ENCODE assay signal across 14 cellular contexts in genomic region chr4:63528592-63528991, GRCh38.
DNase-seq lines count a peak whose midpoint lies in the region; TF ChIP-seq lines count a peak whose summit lies in the region.
"Had no signal": no experiment of that assay in that cellular context is flagged by ENCODE, and none has a peak within 500 bp of the region (broad histone marks: within the 10 kb centered on the region; RNA-seq: fewer than 3 reads in every experiment).

No MANE protein-coding gene starts in this region.

- H3K27me3 ChIP-seq in OCI-LY3 (ENCODE audit: low read depth, low read length), result no peaks in the 10 kb centered on the region
- H3K27me3 ChIP-seq in adrenal gland, result no peaks in the 10 kb centered on the region
- H3K27me3 ChIP-seq: BLaER1, brain microvascular endothelial cell, sigmoid colon had no signal

- H3K4me1 Mint-ChIP-seq in activated naive CD8-positive, alpha-beta T cell treated with anti-CD3 and anti-CD28 coated beads for 36 hours, result no peaks in the 10 kb centered on the region
- H3K4me1 Mint-ChIP-seq: naive thymus-derived CD4-positive, alpha-beta T cell had no signal

- no peaks in the 10 kb centered on the region for H3K79me2 ChIP-seq in OCI-LY3 (ENCODE audit: low read length)

- H4K20me1 ChIP-seq in OCI-LY3 (ENCODE audit: insufficient read depth, low read length), result no peaks in the 10 kb centered on the region
- H4K20me1 ChIP-seq: BLaER1 had no signal

- no peaks in the 10 kb centered on the region for H3K27me3 Mint-ChIP-seq in activated naive CD8-positive, alpha-beta T cell treated with anti-CD3 and anti-CD28 coated beads for 36 hours
- H3K27me3 Mint-ChIP-seq: naive thymus-derived CD4-positive, alpha-beta T cell had no signal

- H3K36me3 ChIP-seq in OCI-LY3 (replicated peaks; ENCODE audit: low read depth, low read length) (no peaks in the 10 kb centered on the region), adrenal gland (replicated peaks in 1 of 2) (no peaks in the 10 kb centered on the region)
- H3K36me3 ChIP-seq: BLaER1, brain microvascular endothelial cell, sigmoid colon had no signal

- no peak overlapping the region for H3K4me3 Mint-ChIP-seq in activated naive CD8-positive, alpha-beta T cell treated with anti-CD3 and anti-CD28 coated beads for 36 hours
- H3K4me3 Mint-ChIP-seq: naive thymus-derived CD4-positive, alpha-beta T cell had no signal

- H2AFZ ChIP-seq in OCI-LY3 (ENCODE audit: low read depth, low read length), result peak overlapping the region; percentile 67; the same call in 1 of the 2 replicates

- H3K27ac ChIP-seq in OCI-LY3 (ENCODE audit: low read length) (no peak overlapping the region), adrenal gland (no peak overlapping the region)
- H3K27ac ChIP-seq: BLaER1, brain microvascular endothelial cell, sigmoid colon had no signal

- H3K9me3 ChIP-seq in OCI-LY3 (ENCODE audit: insufficient read depth, low read length) (no peaks in the 10 kb centered on the region), adrenal gland (replicated peaks in 1 of 3) (peaks cover 0 to 4% (median 0%) of the 10 kb centered on the region in 3 donors)
- H3K9me3 ChIP-seq: BLaER1, sigmoid colon had no signal

- WGBS in adrenal gland, 4 donors, result 27 to 40% (median 32%) methylated on average over 1 of the region's 1 CpG

- H3K4me3 ChIP-seq in OCI-LY3 (ENCODE audit: low read length), result no peak overlapping the region
- no peak overlapping the region for H3K4me3 ChIP-seq in epithelial cell of proximal tubule (ENCODE audit: low read depth, low read length)
- H3K4me3 ChIP-seq in adrenal gland, result no peak overlapping the region
- H3K4me3 ChIP-seq: BLaER1, sigmoid colon had no signal

- peak; percentile 63 for TF ChIP-seq CTCF in OCI-LY3 (IDR thresholded peaks at IDR 0.05; ENCODE audit: low read depth, low read length)
- TF ChIP-seq CTCF in epithelial cell of proximal tubule (conservative IDR thresholded peaks at IDR 0.05; ENCODE audit: low read depth, low read length), result peak; percentile 33
- peak in 1 of 6 experiments; percentile 18 for TF ChIP-seq CTCF in adrenal gland (IDR thresholded peaks at IDR 0.05)

- TF ChIP-seq POLR2A in adrenal gland (IDR thresholded peaks at IDR 0.05), result no peak

- no peak overlapping the region; the same call in 1 of the 2 replicates for H3K9ac ChIP-seq in OCI-LY3 (ENCODE audit: low read length)
- H3K9ac ChIP-seq: BLaER1 had no signal

- H3K9me3 Mint-ChIP-seq in activated naive CD8-positive, alpha-beta T cell treated with anti-CD3 and anti-CD28 coated beads for 36 hours, result no peaks in the 10 kb centered on the region

- DNase-seq in COLO829 (ENCODE audit: low spot score), result peak; percentile 13
- peak; percentile 20 for DNase-seq in HT-29 (ENCODE audit: low spot score)
- DNase-seq in epithelial cell of proximal tubule (ENCODE audit: low read depth), result no peak
- no peak for DNase-seq in NCI-H2081 treated with DMSO at 0.1 percent for 48 hours (lab: John Stamatoyannopoulos, UW)
- no peak for DNase-seq in activated naive CD8-positive, alpha-beta T cell treated with anti-CD3 and anti-CD28 coated beads for 36 hours
- no peak for DNase-seq in adrenal gland
- no peak for DNase-seq in OCI-M2 (lab: John Stamatoyannopoulos, UW; ENCODE audit: unreplicated experiment)
- DNase-seq: activated CD4-positive, alpha-beta T cell treated with anti-CD3 and anti-CD28 coated beads for 4 hours; brain microvascular endothelial cell; glutamatergic neuron; naive thymus-derived CD4-positive, alpha-beta T cell; sigmoid colon had no signal

- H3K27ac Mint-ChIP-seq in activated naive CD8-positive, alpha-beta T cell treated with anti-CD3 and anti-CD28 coated beads for 36 hours, result no peak overlapping the region
- H3K27ac Mint-ChIP-seq: naive thymus-derived CD4-positive, alpha-beta T cell had no signal

- no peaks in the 10 kb centered on the region; the same call in 1 of the 2 replicates for H3K4me1 ChIP-seq in OCI-LY3 (ENCODE audit: low read length)
- no peaks in the 10 kb centered on the region for H3K4me1 ChIP-seq in adrenal gland (replicated peaks in 1 of 2)
- H3K4me1 ChIP-seq: BLaER1, sigmoid colon had no signal

- H3K36me3 Mint-ChIP-seq in activated naive CD8-positive, alpha-beta T cell treated with anti-CD3 and anti-CD28 coated beads for 36 hours, result no peaks in the 10 kb centered on the region
- H3K36me3 Mint-ChIP-seq: naive thymus-derived CD4-positive, alpha-beta T cell had no signal

- peak overlapping the region; percentile 41 for H3K4me2 ChIP-seq in OCI-LY3 (ENCODE audit: low read length)
- H3K4me2 ChIP-seq: BLaER1 had no signal

- intact Hi-C loops in adrenal gland (cut with DNase I), result no loop called here

Comparison
In these comparisons a context has a peak if more than half of its experiments do, and no peak if none do; other contexts are left out.
1. DNase-seq: peak in COLO829 (single experiment) and HT-29 (single experiment); none in epithelial cell of proximal tubule (single experiment), NCI-H2081 treated with DMSO at 0.1 percent for 48 hours (single experiment), activated naive CD8-positive, alpha-beta T cell treated with anti-CD3 and anti-CD28 coated beads for 36 hours (single experiment), adrenal gland (0 of 7) and OCI-M2 (single experiment).